Comparison of ENCODE assay signal across 19 cellular contexts in the genomic region with DNA sequence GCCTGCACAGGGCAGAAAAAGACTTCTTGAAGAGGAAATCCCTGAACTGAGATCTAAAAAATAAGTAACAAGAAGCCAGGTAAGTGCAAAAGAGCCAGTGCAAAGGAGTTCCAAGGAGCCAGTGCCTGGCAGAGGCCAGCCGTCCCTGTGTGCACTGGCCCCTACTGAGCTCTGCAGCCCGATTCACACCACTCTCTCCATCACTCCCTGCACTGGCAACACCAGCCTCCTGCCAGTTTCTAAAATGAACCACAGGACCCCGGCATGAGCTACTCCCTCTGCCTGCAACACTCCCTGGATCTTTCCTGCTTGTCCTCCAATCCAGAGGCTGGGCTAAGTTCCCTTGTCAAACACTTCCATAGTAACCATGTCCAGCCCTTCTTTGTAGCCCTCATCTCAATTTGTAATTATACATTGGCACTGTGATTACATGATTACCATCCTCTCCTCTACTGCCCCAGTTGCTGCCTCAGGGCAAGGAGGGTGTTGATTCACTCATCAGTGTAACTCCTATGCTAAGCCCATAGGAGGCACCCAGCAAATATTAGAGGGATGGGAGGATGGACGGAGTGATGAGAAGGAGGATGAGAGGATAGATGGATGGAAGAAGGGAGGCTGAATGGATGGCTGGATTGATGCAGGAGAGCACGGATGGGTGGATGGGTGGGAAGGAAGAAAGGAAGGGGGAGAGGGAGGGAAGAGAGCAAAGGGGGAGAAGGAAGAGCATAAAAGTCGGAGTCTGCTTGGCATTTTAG. TPM values are rescaled to one million over a fixed set of nuclear protein-coding genes. Genes with fewer than 3 reads are reported as not detected.
DNase-seq lines count a peak whose midpoint lies in the region; ATAC-seq and TF ChIP-seq lines count a peak whose summit lies in the region.
"Had no signal": no experiment of that assay in that cellular context is flagged by ENCODE, and none has a peak within 500 bp of the region (broad histone marks: within the 10 kb centered on the region; RNA-seq: fewer than 3 reads in every experiment).

No MANE protein-coding gene starts in this region.

- H2BK12ac ChIP-seq in mesenchymal stem cell (ENCODE audit: low read length in 2 of 2), result no peak overlapping the region

- H4K91ac ChIP-seq in mesenchymal stem cell (ENCODE audit: low read length), result no peak overlapping the region

- H2BK15ac ChIP-seq in mesenchymal stem cell (ENCODE audit: low read depth, poor library complexity, severe bottlenecking), result no peak overlapping the region

- TF ChIP-seq CTCF in right atrium auricular region (IDR thresholded peaks at IDR 0.05) (no peak), dorsolateral prefrontal cortex (IDR thresholded peaks at IDR 0.05 in 54 of 56, conservative IDR thresholded peaks at IDR 0.05 in 2 of 56; ENCODE audit: low read depth in 1 of 56, partially characterized antibody in 56 of 56) (no peak)

- no peak overlapping the region for H3K4ac ChIP-seq in mesenchymal stem cell (ENCODE audit: low read depth in 1 of 2, low read length in 2 of 2)

- no peak overlapping the region for H2BK120ac ChIP-seq in mesenchymal stem cell (ENCODE audit: low read depth, low read length)

- H3K36me3 ChIP-seq in right atrium auricular region (no peaks in the 10 kb centered on the region), mesenchymal stem cell (ENCODE audit: control insufficient read depth in 1 of 2, insufficient read depth in 2 of 2, low read depth in 1 of 2, low read length in 2 of 2) (peaks cover 0 to 4% of the 10 kb centered on the region in 2 experiments)
- H3K36me3 ChIP-seq: prostate gland, thoracic aorta had no signal

- H3K4me1 ChIP-seq in right atrium auricular region, result peaks cover 0 to 64% of the 10 kb centered on the region in 2 donors
- peaks cover 8% of the 10 kb centered on the region for H3K4me1 ChIP-seq in right cardiac atrium (ENCODE audit: control insufficient read depth, insufficient read depth, low read length)
- peaks cover 19% of the 10 kb centered on the region for H3K4me1 ChIP-seq in mesenchymal stem cell (ENCODE audit: control insufficient read depth, insufficient read depth, low read depth, low read length)

- no peaks in the 10 kb centered on the region for H3K9me3 ChIP-seq in right atrium auricular region
- H3K9me3 ChIP-seq in right cardiac atrium (ENCODE audit: control insufficient read depth, low read length), result no peaks in the 10 kb centered on the region
- no peaks in the 10 kb centered on the region for H3K9me3 ChIP-seq in mesenchymal stem cell (ENCODE audit: control insufficient read depth, low read length)
- H3K9me3 ChIP-seq: prostate gland, thoracic aorta had no signal

- DNase-seq in right atrium auricular region (ENCODE audit: low spot score) (no peak), right cardiac atrium (no peak), dorsolateral prefrontal cortex (no peak), mesenchymal stem cell (no peak), UCSD-AML1 (lab: John Stamatoyannopoulos, UW; ENCODE audit: unreplicated experiment) (no peak)
- DNase-seq in naive thymus-derived CD8-positive, alpha-beta T cell, result no peak
- DNase-seq in stimulated activated CD4-positive, alpha-beta T cell treated with anti-CD3 and anti-CD28 coated beads, Interleukin-1b, Interleukin-23, amount 100 ng/mL, for 48 hours, result no peak
- DNase-seq: activated CD4-positive, CD25-positive, alpha-beta regulatory T cell; activated naive CD4-positive, alpha-beta T cell treated with anti-CD3 and anti-CD28 coated beads, Interleukin-2, amount 50 U/mL, for 16 hours; glutamatergic neuron; NCI-H1694 treated with DMSO at 0.1 percent for 48 hours; NCI-H526; T-helper 1 cell had no signal

- POLR2A ChIA-PET in naive thymus-derived CD8-positive, alpha-beta T cell (lab: Charles Lee), result no interaction called here

- ATAC-seq in right cardiac atrium, result no peak
- no peak for ATAC-seq in GM19351 (IDR thresholded peaks at IDR 0.05; ENCODE audit: unreplicated experiment)
- ATAC-seq in naive thymus-derived CD8-positive, alpha-beta T cell, result no peak

- no peak overlapping the region for H3K4me2 ChIP-seq in mesenchymal stem cell (ENCODE audit: low read length, poor library complexity, severe bottlenecking)

- H3K9me3 Mint-ChIP-seq in naive thymus-derived CD8-positive, alpha-beta T cell, result no peaks in the 10 kb centered on the region

- H3K23ac ChIP-seq in mesenchymal stem cell (ENCODE audit: low read length in 2 of 2), result no peak overlapping the region

- H3K18ac ChIP-seq in mesenchymal stem cell (ENCODE audit: low read depth in 1 of 2, low read length in 2 of 2), result no peak overlapping the region

- H3K36me3 Mint-ChIP-seq in naive thymus-derived CD8-positive, alpha-beta T cell, result peaks cover 0 to 2% (median 0%) of the 10 kb centered on the region in 3 donors

- H3K27ac ChIP-seq in right atrium auricular region (peak overlapping the region; percentile 0 to 17), right cardiac atrium (ENCODE audit: low read length) (no peak overlapping the region), dorsolateral prefrontal cortex (peak overlapping the region in 50 of 59 donors; percentile 15 to 90 (median 61)), mesenchymal stem cell (ENCODE audit: low read length, poor library complexity, severe bottlenecking) (no peak overlapping the region)
- H3K27ac ChIP-seq: prostate gland had no signal

- H3K27ac Mint-ChIP-seq in naive thymus-derived CD8-positive, alpha-beta T cell, result no peak overlapping the region

- H3K4me3 ChIP-seq in right atrium auricular region, result no peak overlapping the region
- no peak overlapping the region for H3K4me3 ChIP-seq in right cardiac atrium (ENCODE audit: low read length)
- H3K4me3 ChIP-seq in dorsolateral prefrontal cortex, result no peak overlapping the region
- H3K4me3 ChIP-seq in mesenchymal stem cell (ENCODE audit: insufficient read depth in 1 of 2, low read depth in 1 of 2, low read length in 2 of 2), result peak overlapping the region in 1 of 2 experiments; percentile 36
- H3K4me3 ChIP-seq: prostate gland, thoracic aorta had no signal

- H3K79me1 ChIP-seq in mesenchymal stem cell (replicated peaks; ENCODE audit: low read length, poor library complexity, severe bottlenecking), result no peaks in the 10 kb centered on the region

- H3K4me1 Mint-ChIP-seq in naive thymus-derived CD8-positive, alpha-beta T cell, result peaks cover 0 to 10% (median 4%) of the 10 kb centered on the region in 4 donors

- peak overlapping the region; percentile 61 for H3K9ac ChIP-seq in mesenchymal stem cell (ENCODE audit: low read length)

- WGBS in right cardiac atrium, result 73% methylated on average over 6 of the region's 6 CpGs
- 65% methylated on average over 6 of the region's 6 CpGs for WGBS in mesenchymal stem cell

- H2AK5ac ChIP-seq in mesenchymal stem cell (ENCODE audit: low read length, severe bottlenecking), result no peak overlapping the region

- no peak overlapping the region for H2BK5ac ChIP-seq in mesenchymal stem cell (ENCODE audit: low read depth, low read length, poor library complexity, severe bottlenecking)

- H4K8ac ChIP-seq in mesenchymal stem cell (ENCODE audit: low read length), result no peak overlapping the region

- H3K27me3 ChIP-seq in right atrium auricular region (no peaks in the 10 kb centered on the region), right cardiac atrium (ENCODE audit: control insufficient read depth, insufficient read depth) (no peaks in the 10 kb centered on the region), dorsolateral prefrontal cortex (no peaks in the 10 kb centered on the region), mesenchymal stem cell (ENCODE audit: control insufficient read depth in 1 of 2, insufficient read depth in 1 of 2, low read length in 2 of 2) (peaks cover 0 to 39% of the 10 kb centered on the region in 2 experiments)

- intact Hi-C loops in right cardiac atrium (cut with DNase I), result loop anchor here in 2 of 4 donors (10.0 kb wide), 1 partner anchor 140 kb away; no protein-coding TSS in a partner anchor
- intact Hi-C loops in dorsolateral prefrontal cortex (cut with DNase I), result no loop called here

- no peak overlapping the region for H3K4me3 Mint-ChIP-seq in naive thymus-derived CD8-positive, alpha-beta T cell

- H3K14ac ChIP-seq in mesenchymal stem cell (ENCODE audit: low read length in 2 of 2), result no peak overlapping the region

- H3K27me3 Mint-ChIP-seq in naive thymus-derived CD8-positive, alpha-beta T cell, result peaks cover 23 to 75% (median 41%) of the 10 kb centered on the region in 5 donors

- H2AFZ ChIP-seq in mesenchymal stem cell (ENCODE audit: low read depth, low read length), result no peak overlapping the region

RNA-seq across cellular contexts. Expression of a gene that starts 49.3 kb away (rescaled TPM):
- 10 to 100 TPM; 32.4 to 58.5 TPM for total RNA-seq in right atrium auricular region
- total RNA-seq in right cardiac atrium, result 10 to 100 TPM; 28.1 to 45.2 (median 34.7) TPM
- polyA plus RNA-seq in right cardiac atrium, result 19.5 TPM
- total RNA-seq in dorsolateral prefrontal cortex, result 100 to 1,000 TPM; 164 to 389 (median 265) TPM
- 40.7 TPM for polyA plus RNA-seq in mesenchymal stem cell (2013, experiment 1 of 2)
- 40.6 TPM for polyA plus RNA-seq in mesenchymal stem cell (2013, experiment 2 of 2)
- under 1 TPM; 0.82 to 0.86 TPM for total RNA-seq in naive thymus-derived CD8-positive, alpha-beta T cell
- polyA plus RNA-seq in naive thymus-derived CD8-positive, alpha-beta T cell, result under 1 TPM in 1 of 3 donors, not detected in 2; 0.04 TPM

RNA-seq across cellular contexts. Expression of a gene that starts 49.3 kb away (rescaled TPM):
- not detected for total RNA-seq in right atrium auricular region
- total RNA-seq in right cardiac atrium, result not detected
- polyA plus RNA-seq in right cardiac atrium, result not detected
- 1 to 10 TPM in 118 of 120 experiments, under 1 TPM in 2; 0.67 to 9.6 (median 2.8) TPM for total RNA-seq in dorsolateral prefrontal cortex
- not detected for polyA plus RNA-seq in mesenchymal stem cell (2013, experiment 1 of 2)
- polyA plus RNA-seq in mesenchymal stem cell (2013, experiment 2 of 2), result not detected
- total RNA-seq in naive thymus-derived CD8-positive, alpha-beta T cell, result not detected
- polyA plus RNA-seq in naive thymus-derived CD8-positive, alpha-beta T cell, result not detected
- total RNA-seq: kidney epithelial cell, myocyte, RPMI7951, thoracic aorta had no signal

Comparison
In these comparisons a context has a peak if more than half of its experiments do, and no peak if none do; other contexts are left out.
1. H3K27ac ChIP-seq: peak in right atrium auricular region (2 of 2) and dorsolateral prefrontal cortex (50 of 59); none in right cardiac atrium (single experiment) and mesenchymal stem cell (single experiment).
2. RNA of a gene that starts 49.3 kb away (total RNA-seq): 164 to 389 TPM in dorsolateral prefrontal cortex, 32.4 to 58.5 TPM in right atrium auricular region and 28.1 to 45.2 TPM in right cardiac atrium; 0.82 to 0.86 TPM in naive thymus-derived CD8-positive, alpha-beta T cell; every median in the first group is over 10 times any median in the second.